In genomic region chr5:14706615-14707021, GRCh38 we compare ENCODE assay signal across 8 cellular contexts.
DNase-seq lines count a peak whose midpoint lies in the region; ATAC-seq lines count a peak whose summit lies in the region.

No MANE protein-coding gene starts in this region.

- no peak for ATAC-seq in HG03159 (IDR thresholded peaks at IDR 0.05; ENCODE audit: unreplicated experiment)

- DNase-seq in stimulated activated CD4-positive, alpha-beta T cell treated with anti-CD3 and anti-CD28 coated beads, Interleukin-4, amount 100 ng/mL, for 24 hours, result peak; percentile 45
- no peak for DNase-seq in stimulated activated CD4-positive, alpha-beta T cell treated with anti-CD3 and anti-CD28 coated beads, Interleukin-12 subunit alpha, Interleukin-12 subunit beta, amount 100 ng/mL, for 4 hours
- DNase-seq in activated T-helper 1 cell treated with Interleukin-2 at 50 U/mL for 16 hours (ENCODE audit: low read depth) (peak; percentile 18), inferior parietal cortex (ENCODE audit: extremely low spot score) (peak; percentile 53), NCI-H524 (lab: John Stamatoyannopoulos, UW) (no peak), NCI-H226 (no peak), SKM-1 treated with dmso at 0.1 percent for 144 hours (lab: John Stamatoyannopoulos, UW; ENCODE audit: unreplicated experiment) (no peak)

Comparison
In these comparisons a context has a peak if more than half of its experiments do, and no peak if none do; other contexts are left out.
1. DNase-seq: peak in stimulated activated CD4-positive, alpha-beta T cell treated with anti-CD3 and anti-CD28 coated beads, Interleukin-4, amount 100 ng/mL, for 24 hours (single experiment), activated T-helper 1 cell treated with Interleukin-2 at 50 U/mL for 16 hours (single experiment) and inferior parietal cortex (single experiment); none in stimulated activated CD4-positive, alpha-beta T cell treated with anti-CD3 and anti-CD28 coated beads, Interleukin-12 subunit alpha, Interleukin-12 subunit beta, amount 100 ng/mL, for 4 hours (single experiment), NCI-H524 (0 of 2), NCI-H226 (single experiment) and SKM-1 treated with dmso at 0.1 percent for 144 hours (single experiment).